In genomic region chr1:159924025-159924790, GRCh38 we compare ENCODE assay signal across 8 cellular contexts. TPM values are rescaled to one million over a fixed set of nuclear protein-coding genes. Genes with fewer than 3 reads are reported as not detected.
A peak's percentile ranks its signal among the peaks of the same experiment; 100 is the strongest.
DNase-seq lines count a peak whose midpoint lies in the region; ATAC-seq and TF ChIP-seq lines count a peak whose summit lies in the region.

No MANE protein-coding gene starts in this region.

- intact Hi-C loops in sigmoid colon (cut with DNase I), result loop anchor here (2.0 to 10.0 kb wide), 2 partner anchors 69 to 139 kb away; partner anchors contain the start of gene DUSP23

- H3K27ac ChIP-seq in angular gyrus (ENCODE audit: low read depth, low read length), result peak overlapping the region; percentile 67
- peak overlapping the region; percentile 86 to 98 (median 95) for H3K27ac ChIP-seq in sigmoid colon

- peak in 1 of 4 donors; percentile 55 for TF ChIP-seq EP300 in sigmoid colon (IDR thresholded peaks at IDR 0.05)

- no peaks in the 10 kb centered on the region for H3K9me3 ChIP-seq in sigmoid colon

- DNase-seq in DMS153 (lab: John Stamatoyannopoulos, UW) (peak; percentile 47), T-helper 1 cell (peak; percentile 54 to 72 (median 66)), hepatic stellate cell (ENCODE audit: low spot score) (peak; percentile 99), sigmoid colon (peak; percentile 96), OCI-M2 (lab: John Stamatoyannopoulos, UW; ENCODE audit: unreplicated experiment) (no peak), inferior parietal cortex (ENCODE audit: extremely low spot score) (no peak)

- peak; percentile 29 to 54 for TF ChIP-seq POLR2A in sigmoid colon (IDR thresholded peaks at IDR 0.05)

- H3K27me3 ChIP-seq in sigmoid colon, result no peaks in the 10 kb centered on the region

- H3K36me3 ChIP-seq in sigmoid colon, result peaks cover 1 to 17% (median 9%) of the 10 kb centered on the region in 4 donors

- TF ChIP-seq CTCF in sigmoid colon (IDR thresholded peaks at IDR 0.05), result no peak

- peak overlapping the region; percentile 70 to 80 (median 76) for H3K4me3 ChIP-seq in sigmoid colon

- WGBS in sigmoid colon, 2 donors, result 0 to 1% methylated on average over 31 of the region's 31 CpGs

- peaks cover 0 to 52% (median 36%) of the 10 kb centered on the region in 4 donors for H3K4me1 ChIP-seq in sigmoid colon

- ATAC-seq in HG03432 (IDR thresholded peaks at IDR 0.05; ENCODE audit: unreplicated experiment), result peak; percentile 19

RNA-seq across cellular contexts. Expression of gene TAGLN2, which starts 1.1 kb away (rescaled TPM):
- 100 to 1,000 TPM in 2 of 4 donors, 10 to 100 TPM in 2; 88.8 to 109 (median 99.0) TPM for total RNA-seq in sigmoid colon
- polyA plus RNA-seq in sigmoid colon, result 100 to 1,000 TPM; 383 to 770 (median 531) TPM

RNA-seq across cellular contexts. Expression of gene IGSF9, which starts 21.2 kb away (rescaled TPM):
- total RNA-seq in sigmoid colon, result under 1 TPM in 1 of 4 donors, not detected in 3; under 0.01 TPM
- polyA plus RNA-seq in sigmoid colon, result 10 to 100 TPM in 2 of 3 donors, 1 to 10 TPM in 1; 6.9 to 16.3 (median 11.4) TPM

RNA-seq across cellular contexts. Expression of gene CFAP45, which starts 24.2 kb away (rescaled TPM):
- 1 to 10 TPM in 1 of 4 donors, under 1 TPM in 1, not detected in 2; 0.81 to 1.8 TPM for total RNA-seq in sigmoid colon
- polyA plus RNA-seq in sigmoid colon, result 1 to 10 TPM in 1 of 3 donors, under 1 TPM in 1, not detected in 1; 0.29 to 1.2 TPM

RNA-seq across cellular contexts. Expression of gene SLAMF9, which starts 29.8 kb away (rescaled TPM):
- total RNA-seq in sigmoid colon, result not detected
- polyA plus RNA-seq in sigmoid colon, result under 1 TPM in 1 of 3 donors, not detected in 2; 0.15 TPM

Comparison
In these comparisons a context has a peak if more than half of its experiments do, and no peak if none do; other contexts are left out.
1. DNase-seq: peak in DMS153 (single experiment), T-helper 1 cell (5 of 5), hepatic stellate cell (single experiment) and sigmoid colon (single experiment); none in OCI-M2 (single experiment) and inferior parietal cortex (single experiment).